ENCODE assay signal across 1 cellular context in the genomic region with DNA sequence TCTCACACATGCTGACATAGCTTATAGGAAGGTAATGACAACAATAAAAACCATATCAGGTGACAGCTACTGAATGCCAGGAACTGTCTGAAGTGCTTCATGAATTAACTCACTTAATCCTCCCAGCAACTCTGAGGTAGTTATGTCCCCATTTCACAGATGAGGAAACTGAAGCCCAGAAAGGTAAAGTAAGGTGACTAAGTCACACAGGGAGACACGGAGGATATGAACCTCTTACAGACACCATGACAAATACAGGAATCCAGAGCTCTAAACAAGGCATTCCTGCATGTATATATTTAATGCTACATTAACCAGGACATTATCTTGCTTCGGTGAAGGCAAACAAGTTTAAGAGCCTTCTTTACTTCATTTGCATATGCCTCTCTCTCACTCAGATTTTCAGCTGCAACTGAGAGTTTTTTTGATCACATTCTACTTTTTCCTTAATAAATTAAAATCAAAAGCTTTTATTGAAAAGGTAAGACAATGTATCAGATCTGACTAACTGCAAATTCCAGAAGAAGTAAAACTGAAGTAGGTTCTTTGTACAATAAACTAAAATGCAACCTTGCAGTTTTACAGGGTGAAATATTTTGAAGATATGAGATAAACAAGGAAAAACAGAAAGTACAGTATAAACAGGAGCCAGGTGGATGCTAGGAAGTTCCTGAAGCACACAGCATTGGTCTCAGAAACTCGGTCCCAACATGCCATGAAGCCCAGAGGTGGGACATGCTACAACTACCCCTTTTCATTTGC.
A peak's percentile ranks its signal among the peaks of the same experiment; 100 is the strongest.
TF ChIP-seq lines count a peak whose summit lies in the region.

No MANE protein-coding gene starts in this region.

TF ChIP-seq in K562, 482 proteins besides CTCF, POLR2A, EP300 and RAD21 (continues in another document):
- TF ChIP-seq NR2C1 (IDR thresholded peaks at IDR 0.05) (no peak), NR2C1 (tag; IDR thresholded peaks at IDR 0.05) (no peak), ZBTB7A (IDR thresholded peaks at IDR 0.05; ENCODE audit: borderline replicate concordance, control insufficient read depth, low read depth, low read length) (no peak), ERF (CRISPR knock-in tag; IDR thresholded peaks at IDR 0.05) (no peak), MYBL2 (IDR thresholded peaks at IDR 0.05; ENCODE audit: low read depth) (no peak), MYBL2 (CRISPR knock-in tag; IDR thresholded peaks at IDR 0.05; ENCODE audit: borderline replicate concordance) (no peak), SMARCA5 (IDR thresholded peaks at IDR 0.05) (peak; percentile 97), ZFP30 (CRISPR knock-in tag; IDR thresholded peaks at IDR 0.05; ENCODE audit: borderline replicate concordance) (no peak), ZNF316 (IDR thresholded peaks at IDR 0.05) (peak; percentile 99), CBX3 (IDR thresholded peaks at IDR 0.05; ENCODE audit: borderline replicate concordance in 1 of 2, low read length in 2 of 2) (peak in 1 of 2 experiments; percentile 85; a peak in 2 of 3 replicates), JUND (IDR thresholded peaks at IDR 0.05; ENCODE audit: borderline replicate concordance, low read depth, low read length) (no peak), JUND (tag; IDR thresholded peaks at IDR 0.05; ENCODE audit: borderline replicate concordance, low read depth, low read length) (no peak), NFATC3 (IDR thresholded peaks at IDR 0.05) (0 out of 2 replicates have a peak, but pooled peaks have one; percentile 36), LCOR (CRISPR knock-in tag; IDR thresholded peaks at IDR 0.05) (no peak), KLF1 (tag; IDR thresholded peaks at IDR 0.05) (no peak), ARID3B (CRISPR knock-in tag; IDR thresholded peaks at IDR 0.05; ENCODE audit: borderline replicate concordance) (no peak), HNRNPUL1 (IDR thresholded peaks at IDR 0.05; ENCODE audit: low read length) (no peak), KAT7 (CRISPR knock-in tag; IDR thresholded peaks at IDR 0.05; ENCODE audit: borderline replicate concordance) (peak; percentile 38; the same call in 1 of the 2 replicates), POU5F1 (IDR thresholded peaks at IDR 0.05; ENCODE audit: borderline replicate concordance, low read depth, low read length, partially characterized antibody) (no peak), TCF7L2 (IDR thresholded peaks at IDR 0.05; ENCODE audit: low read depth, low read length) (no peak), HDAC3 (IDR thresholded peaks at IDR 0.05; ENCODE audit: borderline replicate concordance, partially characterized antibody) (no peak), ZFP36 (IDR thresholded peaks at IDR 0.05; ENCODE audit: low read depth, low read length, partially characterized antibody) (peak; percentile 27), FOXK1 (CRISPR knock-in tag; IDR thresholded peaks at IDR 0.05; ENCODE audit: borderline replicate concordance) (no peak), ZNF24 (IDR thresholded peaks at IDR 0.05) (0 out of 2 replicates have a peak, but pooled peaks have one; percentile 22), ELF4 (CRISPR knock-in tag; IDR thresholded peaks at IDR 0.05) (no peak), PHF20 (IDR thresholded peaks at IDR 0.05; ENCODE audit: partially characterized antibody) (peak; percentile 83), ARHGAP35 (IDR thresholded peaks at IDR 0.05; ENCODE audit: partially characterized antibody) (no peak), SMAD1 (IDR thresholded peaks at IDR 0.05; ENCODE audit: low read depth, low read length, partially characterized antibody) (no peak), HNRNPK (IDR thresholded peaks at IDR 0.05; ENCODE audit: low read depth, low read length, poor library complexity, severe bottlenecking) (no peak), ZNF551 (CRISPR knock-in tag; IDR thresholded peaks at IDR 0.05) (0 out of 2 replicates have a peak, but pooled peaks have one; percentile 42), BHLHE40 (IDR thresholded peaks at IDR 0.05; ENCODE audit: low read length) (no peak), NCOA4 (IDR thresholded peaks at IDR 0.05; ENCODE audit: partially characterized antibody) (peak; percentile 63), BCOR (IDR thresholded peaks at IDR 0.05) (peak; percentile 100), TFAP4 (CRISPR knock-in tag; IDR thresholded peaks at IDR 0.05; ENCODE audit: borderline replicate concordance) (no peak), RFX5 (IDR thresholded peaks at IDR 0.05; ENCODE audit: low read depth, low read length) (no peak), MAFK (IDR thresholded peaks at IDR 0.05; ENCODE audit: low read length) (peak; percentile 95), RFX7 (CRISPR knock-in tag; IDR thresholded peaks at IDR 0.05) (no peak), ZBTB17 (CRISPR knock-in tag; IDR thresholded peaks at IDR 0.05) (0 out of 2 replicates have a peak, but pooled peaks have one; percentile 16), RCOR1 (IDR thresholded peaks at IDR 0.05; ENCODE audit: borderline replicate concordance in 1 of 2, low read depth in 2 of 2, low read length in 2 of 2) (peak in 1 of 2 experiments; percentile 92; a peak in 3 of 4 replicates), HDAC2 (IDR thresholded peaks at IDR 0.05) (peak; percentile 96), YY1 (IDR thresholded peaks at IDR 0.05; ENCODE audit: borderline replicate concordance in 1 of 3, control insufficient read depth in 1 of 3, extremely low read depth in 1 of 3, insufficient read depth in 3 of 3, insufficient read length in 1 of 3, insufficient replicate concordance in 2 of 3, low read depth in 1 of 3, low read length in 2 of 3) (no peak), HMBOX1 (IDR thresholded peaks at IDR 0.05) (peak; percentile 22; the same call in 1 of the 2 replicates), CBX1 (IDR thresholded peaks at IDR 0.05; ENCODE audit: low read depth) (peak; percentile 70; the same call in 1 of the 2 replicates), EWSR1 (IDR thresholded peaks at IDR 0.05; ENCODE audit: borderline replicate concordance, low read depth, partially characterized antibody) (no peak), ZNF778 (CRISPR knock-in tag; IDR thresholded peaks at IDR 0.05) (no peak), C11orf30 (IDR thresholded peaks at IDR 0.05; ENCODE audit: low read depth) (peak; percentile 97), POLR2G (IDR thresholded peaks at IDR 0.05; ENCODE audit: low read depth, low read length) (no peak), MAX (CRISPR knock-in tag; IDR thresholded peaks at IDR 0.05) (no peak), TBL1XR1 (IDR thresholded peaks at IDR 0.05; ENCODE audit: low read length in 2 of 2) (no peak), ZSCAN29 (IDR thresholded peaks at IDR 0.05) (no peak), FOXM1 (IDR thresholded peaks at IDR 0.05; ENCODE audit: low read depth) (no peak), FOXM1 (CRISPR knock-in tag; IDR thresholded peaks at IDR 0.05; ENCODE audit: low read depth) (no peak)
- TF ChIP-seq, protein P1, sequence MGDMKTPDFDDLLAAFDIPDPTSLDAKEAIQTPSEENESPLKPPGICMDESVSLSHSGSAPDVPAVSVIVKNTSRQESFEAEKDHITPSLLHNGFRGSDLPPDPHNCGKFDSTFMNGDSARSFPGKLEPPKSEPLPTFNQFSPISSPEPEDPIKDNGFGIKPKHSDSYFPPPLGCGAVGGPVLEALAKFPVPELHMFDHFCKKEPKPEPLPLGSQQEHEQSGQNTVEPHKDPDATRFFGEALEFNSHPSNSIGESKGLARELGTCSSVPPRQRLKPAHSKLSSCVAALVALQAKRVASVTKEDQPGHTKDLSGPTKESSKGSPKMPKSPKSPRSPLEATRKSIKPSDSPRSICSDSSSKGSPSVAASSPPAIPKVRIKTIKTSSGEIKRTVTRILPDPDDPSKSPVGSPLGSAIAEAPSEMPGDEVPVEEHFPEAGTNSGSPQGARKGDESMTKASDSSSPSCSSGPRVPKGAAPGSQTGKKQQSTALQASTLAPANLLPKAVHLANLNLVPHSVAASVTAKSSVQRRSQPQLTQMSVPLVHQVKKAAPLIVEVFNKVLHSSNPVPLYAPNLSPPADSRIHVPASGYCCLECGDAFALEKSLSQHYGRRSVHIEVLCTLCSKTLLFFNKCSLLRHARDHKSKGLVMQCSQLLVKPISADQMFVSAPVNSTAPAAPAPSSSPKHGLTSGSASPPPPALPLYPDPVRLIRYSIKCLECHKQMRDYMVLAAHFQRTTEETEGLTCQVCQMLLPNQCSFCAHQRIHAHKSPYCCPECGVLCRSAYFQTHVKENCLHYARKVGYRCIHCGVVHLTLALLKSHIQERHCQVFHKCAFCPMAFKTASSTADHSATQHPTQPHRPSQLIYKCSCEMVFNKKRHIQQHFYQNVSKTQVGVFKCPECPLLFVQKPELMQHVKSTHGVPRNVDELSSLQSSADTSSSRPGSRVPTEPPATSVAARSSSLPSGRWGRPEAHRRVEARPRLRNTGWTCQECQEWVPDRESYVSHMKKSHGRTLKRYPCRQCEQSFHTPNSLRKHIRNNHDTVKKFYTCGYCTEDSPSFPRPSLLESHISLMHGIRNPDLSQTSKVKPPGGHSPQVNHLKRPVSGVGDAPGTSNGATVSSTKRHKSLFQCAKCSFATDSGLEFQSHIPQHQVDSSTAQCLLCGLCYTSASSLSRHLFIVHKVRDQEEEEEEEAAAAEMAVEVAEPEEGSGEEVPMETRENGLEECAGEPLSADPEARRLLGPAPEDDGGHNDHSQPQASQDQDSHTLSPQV (IDR thresholded peaks at IDR 0.05) = no peak
- TF ChIP-seq, protein P2, sequence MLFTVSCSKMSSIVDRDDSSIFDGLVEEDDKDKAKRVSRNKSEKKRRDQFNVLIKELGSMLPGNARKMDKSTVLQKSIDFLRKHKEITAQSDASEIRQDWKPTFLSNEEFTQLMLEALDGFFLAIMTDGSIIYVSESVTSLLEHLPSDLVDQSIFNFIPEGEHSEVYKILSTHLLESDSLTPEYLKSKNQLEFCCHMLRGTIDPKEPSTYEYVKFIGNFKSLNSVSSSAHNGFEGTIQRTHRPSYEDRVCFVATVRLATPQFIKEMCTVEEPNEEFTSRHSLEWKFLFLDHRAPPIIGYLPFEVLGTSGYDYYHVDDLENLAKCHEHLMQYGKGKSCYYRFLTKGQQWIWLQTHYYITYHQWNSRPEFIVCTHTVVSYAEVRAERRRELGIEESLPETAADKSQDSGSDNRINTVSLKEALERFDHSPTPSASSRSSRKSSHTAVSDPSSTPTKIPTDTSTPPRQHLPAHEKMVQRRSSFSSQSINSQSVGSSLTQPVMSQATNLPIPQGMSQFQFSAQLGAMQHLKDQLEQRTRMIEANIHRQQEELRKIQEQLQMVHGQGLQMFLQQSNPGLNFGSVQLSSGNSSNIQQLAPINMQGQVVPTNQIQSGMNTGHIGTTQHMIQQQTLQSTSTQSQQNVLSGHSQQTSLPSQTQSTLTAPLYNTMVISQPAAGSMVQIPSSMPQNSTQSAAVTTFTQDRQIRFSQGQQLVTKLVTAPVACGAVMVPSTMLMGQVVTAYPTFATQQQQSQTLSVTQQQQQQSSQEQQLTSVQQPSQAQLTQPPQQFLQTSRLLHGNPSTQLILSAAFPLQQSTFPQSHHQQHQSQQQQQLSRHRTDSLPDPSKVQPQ (CRISPR knock-in tag; IDR thresholded peaks at IDR 0.05; ENCODE audit: borderline replicate concordance) = no peak
- TF ChIP-seq, protein P3, sequence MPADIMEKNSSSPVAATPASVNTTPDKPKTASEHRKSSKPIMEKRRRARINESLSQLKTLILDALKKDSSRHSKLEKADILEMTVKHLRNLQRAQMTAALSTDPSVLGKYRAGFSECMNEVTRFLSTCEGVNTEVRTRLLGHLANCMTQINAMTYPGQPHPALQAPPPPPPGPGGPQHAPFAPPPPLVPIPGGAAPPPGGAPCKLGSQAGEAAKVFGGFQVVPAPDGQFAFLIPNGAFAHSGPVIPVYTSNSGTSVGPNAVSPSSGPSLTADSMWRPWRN (IDR thresholded peaks at IDR 0.05; ENCODE audit: low read depth) = no peak
- TF ChIP-seq, protein P4, sequence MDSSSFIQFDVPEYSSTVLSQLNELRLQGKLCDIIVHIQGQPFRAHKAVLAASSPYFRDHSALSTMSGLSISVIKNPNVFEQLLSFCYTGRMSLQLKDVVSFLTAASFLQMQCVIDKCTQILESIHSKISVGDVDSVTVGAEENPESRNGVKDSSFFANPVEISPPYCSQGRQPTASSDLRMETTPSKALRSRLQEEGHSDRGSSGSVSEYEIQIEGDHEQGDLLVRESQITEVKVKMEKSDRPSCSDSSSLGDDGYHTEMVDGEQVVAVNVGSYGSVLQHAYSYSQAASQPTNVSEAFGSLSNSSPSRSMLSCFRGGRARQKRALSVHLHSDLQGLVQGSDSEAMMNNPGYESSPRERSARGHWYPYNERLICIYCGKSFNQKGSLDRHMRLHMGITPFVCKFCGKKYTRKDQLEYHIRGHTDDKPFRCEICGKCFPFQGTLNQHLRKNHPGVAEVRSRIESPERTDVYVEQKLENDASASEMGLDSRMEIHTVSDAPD (CRISPR knock-in tag; IDR thresholded peaks at IDR 0.05) = no peak
